In the genomic region with DNA sequence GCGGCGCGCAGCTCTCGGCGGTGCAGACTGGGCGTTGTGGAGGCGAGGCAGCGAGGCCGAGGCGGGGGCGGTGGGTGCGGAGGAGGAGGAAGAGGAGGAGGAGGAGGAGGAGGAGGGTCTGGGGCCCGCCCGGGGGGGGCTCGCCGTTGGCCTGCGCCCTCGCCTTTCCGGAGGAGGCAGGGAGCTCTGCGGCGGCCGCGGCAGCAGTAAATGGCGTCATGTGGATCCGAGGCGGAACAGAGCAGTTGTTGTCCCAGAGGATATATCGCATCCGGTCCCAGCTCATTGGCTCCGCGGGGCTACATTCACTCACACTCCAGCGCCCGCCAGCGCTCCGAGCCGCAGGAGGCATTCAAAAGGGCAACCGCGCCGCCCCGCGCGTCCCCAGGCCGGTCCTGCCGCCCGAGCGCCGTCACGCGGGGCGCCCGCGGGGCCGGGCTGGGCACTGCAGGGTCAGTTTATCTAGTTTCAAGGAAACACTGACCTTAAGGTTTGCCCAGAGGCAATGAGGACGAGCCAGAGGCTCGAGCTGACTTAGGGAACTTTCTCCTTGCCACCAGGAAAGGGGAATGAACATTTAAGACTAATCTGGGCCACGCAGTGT, we compare ENCODE assay signal across 1 cellular context.
A peak's percentile ranks its signal among the peaks of the same experiment; 100 is the strongest.
TF ChIP-seq lines count a peak whose summit lies in the region.

A gene with protein sequence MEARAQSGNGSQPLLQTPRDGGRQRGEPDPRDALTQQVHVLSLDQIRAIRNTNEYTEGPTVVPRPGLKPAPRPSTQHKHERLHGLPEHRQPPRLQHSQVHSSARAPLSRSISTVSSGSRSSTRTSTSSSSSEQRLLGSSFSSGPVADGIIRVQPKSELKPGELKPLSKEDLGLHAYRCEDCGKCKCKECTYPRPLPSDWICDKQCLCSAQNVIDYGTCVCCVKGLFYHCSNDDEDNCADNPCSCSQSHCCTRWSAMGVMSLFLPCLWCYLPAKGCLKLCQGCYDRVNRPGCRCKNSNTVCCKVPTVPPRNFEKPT (minus strand): TSS at position 29 of the 604 bp plus-strand sequence. CDS start 3,421 bp downstream, outside the sequence.

TF ChIP-seq in WTC11, 78 proteins besides CTCF, POLR2A, EP300 and RAD21 (continued from another document):
- TF ChIP-seq ZBTB21 (CRISPR knock-in tag; IDR thresholded peaks at IDR 0.05; ENCODE audit: borderline replicate concordance) (peak; percentile 63; the same call in 1 of the 2 replicates), FOXP1 (CRISPR knock-in tag; IDR thresholded peaks at IDR 0.05; ENCODE audit: borderline replicate concordance) (peak; percentile 78; the same call in 1 of the 2 replicates), ZNF317 (CRISPR knock-in tag; IDR thresholded peaks at IDR 0.05; ENCODE audit: borderline replicate concordance, low read depth) (no peak), OVOL2 (CRISPR knock-in tag; IDR thresholded peaks at IDR 0.05; ENCODE audit: borderline replicate concordance) (no peak), ZNF423 (CRISPR knock-in tag; IDR thresholded peaks at IDR 0.05) (peak; percentile 40; the same call in 1 of the 2 replicates), TEAD1 (CRISPR knock-in tag; IDR thresholded peaks at IDR 0.05) (no peak; the same call in 1 of the 2 replicates)
- TF ChIP-seq, protein P1, sequence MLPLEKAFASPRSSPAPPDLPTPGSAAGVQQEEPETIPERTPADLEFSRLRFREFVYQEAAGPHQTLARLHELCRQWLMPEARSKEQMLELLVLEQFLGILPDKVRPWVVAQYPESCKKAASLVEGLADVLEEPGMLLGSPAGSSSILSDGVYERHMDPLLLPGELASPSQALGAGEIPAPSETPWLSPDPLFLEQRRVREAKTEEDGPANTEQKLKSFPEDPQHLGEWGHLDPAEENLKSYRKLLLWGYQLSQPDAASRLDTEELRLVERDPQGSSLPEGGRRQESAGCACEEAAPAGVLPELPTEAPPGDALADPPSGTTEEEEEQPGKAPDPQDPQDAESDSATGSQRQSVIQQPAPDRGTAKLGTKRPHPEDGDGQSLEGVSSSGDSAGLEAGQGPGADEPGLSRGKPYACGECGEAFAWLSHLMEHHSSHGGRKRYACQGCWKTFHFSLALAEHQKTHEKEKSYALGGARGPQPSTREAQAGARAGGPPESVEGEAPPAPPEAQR (CRISPR knock-in tag; IDR thresholded peaks at IDR 0.05): no peak
- TF ChIP-seq, protein P2, sequence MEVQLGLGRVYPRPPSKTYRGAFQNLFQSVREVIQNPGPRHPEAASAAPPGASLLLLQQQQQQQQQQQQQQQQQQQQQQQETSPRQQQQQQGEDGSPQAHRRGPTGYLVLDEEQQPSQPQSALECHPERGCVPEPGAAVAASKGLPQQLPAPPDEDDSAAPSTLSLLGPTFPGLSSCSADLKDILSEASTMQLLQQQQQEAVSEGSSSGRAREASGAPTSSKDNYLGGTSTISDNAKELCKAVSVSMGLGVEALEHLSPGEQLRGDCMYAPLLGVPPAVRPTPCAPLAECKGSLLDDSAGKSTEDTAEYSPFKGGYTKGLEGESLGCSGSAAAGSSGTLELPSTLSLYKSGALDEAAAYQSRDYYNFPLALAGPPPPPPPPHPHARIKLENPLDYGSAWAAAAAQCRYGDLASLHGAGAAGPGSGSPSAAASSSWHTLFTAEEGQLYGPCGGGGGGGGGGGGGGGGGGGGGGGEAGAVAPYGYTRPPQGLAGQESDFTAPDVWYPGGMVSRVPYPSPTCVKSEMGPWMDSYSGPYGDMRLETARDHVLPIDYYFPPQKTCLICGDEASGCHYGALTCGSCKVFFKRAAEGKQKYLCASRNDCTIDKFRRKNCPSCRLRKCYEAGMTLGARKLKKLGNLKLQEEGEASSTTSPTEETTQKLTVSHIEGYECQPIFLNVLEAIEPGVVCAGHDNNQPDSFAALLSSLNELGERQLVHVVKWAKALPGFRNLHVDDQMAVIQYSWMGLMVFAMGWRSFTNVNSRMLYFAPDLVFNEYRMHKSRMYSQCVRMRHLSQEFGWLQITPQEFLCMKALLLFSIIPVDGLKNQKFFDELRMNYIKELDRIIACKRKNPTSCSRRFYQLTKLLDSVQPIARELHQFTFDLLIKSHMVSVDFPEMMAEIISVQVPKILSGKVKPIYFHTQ (CRISPR knock-in tag; IDR thresholded peaks at IDR 0.05): no peak
- TF ChIP-seq, protein P3, sequence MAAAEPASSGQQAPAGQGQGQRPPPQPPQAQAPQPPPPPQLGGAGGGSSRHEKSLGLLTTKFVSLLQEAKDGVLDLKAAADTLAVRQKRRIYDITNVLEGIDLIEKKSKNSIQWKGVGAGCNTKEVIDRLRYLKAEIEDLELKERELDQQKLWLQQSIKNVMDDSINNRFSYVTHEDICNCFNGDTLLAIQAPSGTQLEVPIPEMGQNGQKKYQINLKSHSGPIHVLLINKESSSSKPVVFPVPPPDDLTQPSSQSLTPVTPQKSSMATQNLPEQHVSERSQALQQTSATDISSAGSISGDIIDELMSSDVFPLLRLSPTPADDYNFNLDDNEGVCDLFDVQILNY (CRISPR knock-in tag; IDR thresholded peaks at IDR 0.05): peak; percentile 61; the same call in 1 of the 2 replicates
- TF ChIP-seq, protein P4, sequence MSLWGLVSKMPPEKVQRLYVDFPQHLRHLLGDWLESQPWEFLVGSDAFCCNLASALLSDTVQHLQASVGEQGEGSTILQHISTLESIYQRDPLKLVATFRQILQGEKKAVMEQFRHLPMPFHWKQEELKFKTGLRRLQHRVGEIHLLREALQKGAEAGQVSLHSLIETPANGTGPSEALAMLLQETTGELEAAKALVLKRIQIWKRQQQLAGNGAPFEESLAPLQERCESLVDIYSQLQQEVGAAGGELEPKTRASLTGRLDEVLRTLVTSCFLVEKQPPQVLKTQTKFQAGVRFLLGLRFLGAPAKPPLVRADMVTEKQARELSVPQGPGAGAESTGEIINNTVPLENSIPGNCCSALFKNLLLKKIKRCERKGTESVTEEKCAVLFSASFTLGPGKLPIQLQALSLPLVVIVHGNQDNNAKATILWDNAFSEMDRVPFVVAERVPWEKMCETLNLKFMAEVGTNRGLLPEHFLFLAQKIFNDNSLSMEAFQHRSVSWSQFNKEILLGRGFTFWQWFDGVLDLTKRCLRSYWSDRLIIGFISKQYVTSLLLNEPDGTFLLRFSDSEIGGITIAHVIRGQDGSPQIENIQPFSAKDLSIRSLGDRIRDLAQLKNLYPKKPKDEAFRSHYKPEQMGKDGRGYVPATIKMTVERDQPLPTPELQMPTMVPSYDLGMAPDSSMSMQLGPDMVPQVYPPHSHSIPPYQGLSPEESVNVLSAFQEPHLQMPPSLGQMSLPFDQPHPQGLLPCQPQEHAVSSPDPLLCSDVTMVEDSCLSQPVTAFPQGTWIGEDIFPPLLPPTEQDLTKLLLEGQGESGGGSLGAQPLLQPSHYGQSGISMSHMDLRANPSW (CRISPR knock-in tag; conservative IDR thresholded peaks at IDR 0.05; ENCODE audit: low read depth): no peak
- TF ChIP-seq, protein P5, sequence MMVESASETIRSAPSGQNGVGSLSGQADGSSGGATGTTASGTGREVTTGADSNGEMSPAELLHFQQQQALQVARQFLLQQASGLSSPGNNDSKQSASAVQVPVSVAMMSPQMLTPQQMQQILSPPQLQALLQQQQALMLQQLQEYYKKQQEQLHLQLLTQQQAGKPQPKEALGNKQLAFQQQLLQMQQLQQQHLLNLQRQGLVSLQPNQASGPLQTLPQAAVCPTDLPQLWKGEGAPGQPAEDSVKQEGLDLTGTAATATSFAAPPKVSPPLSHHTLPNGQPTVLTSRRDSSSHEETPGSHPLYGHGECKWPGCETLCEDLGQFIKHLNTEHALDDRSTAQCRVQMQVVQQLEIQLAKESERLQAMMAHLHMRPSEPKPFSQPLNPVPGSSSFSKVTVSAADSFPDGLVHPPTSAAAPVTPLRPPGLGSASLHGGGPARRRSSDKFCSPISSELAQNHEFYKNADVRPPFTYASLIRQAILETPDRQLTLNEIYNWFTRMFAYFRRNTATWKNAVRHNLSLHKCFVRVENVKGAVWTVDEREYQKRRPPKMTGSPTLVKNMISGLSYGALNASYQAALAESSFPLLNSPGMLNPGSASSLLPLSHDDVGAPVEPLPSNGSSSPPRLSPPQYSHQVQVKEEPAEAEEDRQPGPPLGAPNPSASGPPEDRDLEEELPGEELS (CRISPR knock-in tag; IDR thresholded peaks at IDR 0.05): peak; percentile 91
- TF ChIP-seq, protein P6, sequence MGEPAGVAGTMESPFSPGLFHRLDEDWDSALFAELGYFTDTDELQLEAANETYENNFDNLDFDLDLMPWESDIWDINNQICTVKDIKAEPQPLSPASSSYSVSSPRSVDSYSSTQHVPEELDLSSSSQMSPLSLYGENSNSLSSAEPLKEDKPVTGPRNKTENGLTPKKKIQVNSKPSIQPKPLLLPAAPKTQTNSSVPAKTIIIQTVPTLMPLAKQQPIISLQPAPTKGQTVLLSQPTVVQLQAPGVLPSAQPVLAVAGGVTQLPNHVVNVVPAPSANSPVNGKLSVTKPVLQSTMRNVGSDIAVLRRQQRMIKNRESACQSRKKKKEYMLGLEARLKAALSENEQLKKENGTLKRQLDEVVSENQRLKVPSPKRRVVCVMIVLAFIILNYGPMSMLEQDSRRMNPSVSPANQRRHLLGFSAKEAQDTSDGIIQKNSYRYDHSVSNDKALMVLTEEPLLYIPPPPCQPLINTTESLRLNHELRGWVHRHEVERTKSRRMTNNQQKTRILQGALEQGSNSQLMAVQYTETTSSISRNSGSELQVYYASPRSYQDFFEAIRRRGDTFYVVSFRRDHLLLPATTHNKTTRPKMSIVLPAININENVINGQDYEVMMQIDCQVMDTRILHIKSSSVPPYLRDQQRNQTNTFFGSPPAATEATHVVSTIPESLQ (CRISPR knock-in tag; IDR thresholded peaks at IDR 0.05): no peak
- TF ChIP-seq, protein P7, sequence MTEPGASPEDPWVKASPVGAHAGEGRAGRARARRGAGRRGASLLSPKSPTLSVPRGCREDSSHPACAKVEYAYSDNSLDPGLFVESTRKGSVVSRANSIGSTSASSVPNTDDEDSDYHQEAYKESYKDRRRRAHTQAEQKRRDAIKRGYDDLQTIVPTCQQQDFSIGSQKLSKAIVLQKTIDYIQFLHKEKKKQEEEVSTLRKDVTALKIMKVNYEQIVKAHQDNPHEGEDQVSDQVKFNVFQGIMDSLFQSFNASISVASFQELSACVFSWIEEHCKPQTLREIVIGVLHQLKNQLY (CRISPR knock-in tag; IDR thresholded peaks at IDR 0.05): no peak
